Comparison of ENCODE assay signal across 11 cellular contexts in genomic region chr6:119541132-119541905, GRCh38.
DNase-seq lines count a peak whose midpoint lies in the region; ATAC-seq and TF ChIP-seq lines count a peak whose summit lies in the region.
"Had no signal": no experiment of that assay in that cellular context is flagged by ENCODE, and none has a peak within 500 bp of the region (broad histone marks: within the 10 kb centered on the region; RNA-seq: fewer than 3 reads in every experiment).

No MANE protein-coding gene starts in this region.

- H3K4me3 ChIP-seq in AG09309 (ENCODE audit: control insufficient read depth, low read depth, low read length), result no peak overlapping the region
- H3K4me3 ChIP-seq in epithelial cell of esophagus (ENCODE audit: low read length), result no peak overlapping the region
- no peak overlapping the region for H3K4me3 ChIP-seq in adrenal gland
- H3K4me3 ChIP-seq: colonic mucosa had no signal

- DNase-seq in AG09309 (ENCODE audit: low read depth) (peak; percentile 100), NCI-H2171 (lab: John Stamatoyannopoulos, UW) (peak; percentile 56), epithelial cell of esophagus (ENCODE audit: low read depth) (peak; percentile 93), omental fat pad (ENCODE audit: low spot score) (no peak), hippocampal formation (lab: John Stamatoyannopoulos, UW) (no peak), adrenal gland (no peak)
- no peak for DNase-seq in stimulated activated CD4-positive, alpha-beta T cell treated with anti-CD3 and anti-CD28 coated beads, Interleukin-4, amount 100 ng/mL, for 24 hours
- no peak for DNase-seq in stimulated activated CD8-positive, alpha-beta memory T cell treated with anti-CD3 and anti-CD28 coated beads, Interleukin-4, amount 100 ng/mL, for 48 hours
- DNase-seq: activated CD4-positive, alpha-beta memory T cell treated with anti-CD3 and anti-CD28 coated beads for 36 hours; colonic mucosa; COR-L47 had no signal

- 37 to 62% (median 52%) methylated on average over 3 of the region's 3 CpGs for WGBS in adrenal gland, 4 donors

- TF ChIP-seq POLR2A in adrenal gland (IDR thresholded peaks at IDR 0.05), result no peak

- H3K27ac ChIP-seq in adrenal gland, result no peak overlapping the region
- H3K27ac ChIP-seq: colonic mucosa had no signal

- intact Hi-C loops in adrenal gland (cut with DNase I), result no loop called here

- TF ChIP-seq CTCF in AG09309 (IDR thresholded peaks at IDR 0.05; ENCODE audit: control insufficient read depth, insufficient read depth, low read depth, low read length, missing control alignments), result no peak
- TF ChIP-seq CTCF in epithelial cell of esophagus (IDR thresholded peaks at IDR 0.05; ENCODE audit: insufficient read depth, low read depth, low read length, missing control alignments), result no peak
- no peak for TF ChIP-seq CTCF in omental fat pad (IDR thresholded peaks at IDR 0.05)
- no peak for TF ChIP-seq CTCF in adrenal gland (IDR thresholded peaks at IDR 0.05)

- H3K4me1 ChIP-seq in adrenal gland (replicated peaks in 1 of 2), result no peaks in the 10 kb centered on the region
- H3K4me1 ChIP-seq: colonic mucosa had no signal

- ATAC-seq in omental fat pad (ENCODE audit: low FRiP score), result peak; percentile 94

- H3K36me3 ChIP-seq in adrenal gland (replicated peaks in 1 of 2), result no peaks in the 10 kb centered on the region
- H3K36me3 ChIP-seq: colonic mucosa had no signal

- no peaks in the 10 kb centered on the region for H3K27me3 ChIP-seq in adrenal gland
- H3K27me3 ChIP-seq: colonic mucosa had no signal

- peaks cover 0 to 6% (median 0%) of the 10 kb centered on the region in 3 donors for H3K9me3 ChIP-seq in adrenal gland (replicated peaks in 1 of 3)
- H3K9me3 ChIP-seq: colonic mucosa had no signal

Comparison
In these comparisons a context has a peak if more than half of its experiments do, and no peak if none do; other contexts are left out.
1. DNase-seq: peak in AG09309 (single experiment), NCI-H2171 (single experiment) and epithelial cell of esophagus (single experiment); none in omental fat pad (single experiment), hippocampal formation (0 of 2), stimulated activated CD4-positive, alpha-beta T cell treated with anti-CD3 and anti-CD28 coated beads, Interleukin-4, amount 100 ng/mL, for 24 hours (single experiment), stimulated activated CD8-positive, alpha-beta memory T cell treated with anti-CD3 and anti-CD28 coated beads, Interleukin-4, amount 100 ng/mL, for 48 hours (single experiment) and adrenal gland (0 of 7).